Comparison of ENCODE assay signal across 24 cellular contexts in genomic region chr17:34781071-34781470, GRCh38.
"Had no signal": no experiment of that assay in that cellular context is flagged by ENCODE, and none has a peak within 500 bp of the region (broad histone marks: within the 10 kb centered on the region; RNA-seq: fewer than 3 reads in every experiment).

No MANE protein-coding gene starts in this region.

- H3K4me3 ChIP-seq: esophagus muscularis mucosa, heart right ventricle, lower lobe of right lung, prostate gland, tibial nerve had no signal

- DNase-seq: activated CD4-positive, alpha-beta T cell treated with anti-CD3 and anti-CD28 coated beads for 4 hours; activated CD4-positive, alpha-beta T cell treated with anti-CD3 and anti-CD28 coated beads, Interleukin-2, amount 50 U/mL, for 4 hours; activated naive CD4-positive, alpha-beta T cell; activated T-cell treated with anti-CD3 and anti-CD28 coated beads for 4 hours; activated T-cell treated with anti-CD3 and anti-CD28 coated beads, Interleukin-2, amount 50 U/mL, for 72 hours; effector CD4-positive, alpha-beta T cell; foreskin melanocyte; heart right ventricle; kidney glomerular epithelial cell; lower lobe of right lung; retina; small intestine; stimulated activated CD4-positive, alpha-beta T cell treated with anti-CD3 and anti-CD28 coated beads, Interleukin-1b, Interleukin-23, amount 100 ng/mL, for 48 hours; stimulated activated naive CD4-positive, alpha-beta T cell treated with Interleukin-2 at 50 U/mL for 16 hours; T-helper 1 cell had no signal

- ATAC-seq: activated naive CD4-positive, alpha-beta T cell treated with anti-CD3 and anti-CD28 coated beads, Interleukin-2, amount 50 U/mL, for 72 hours; activated T-cell treated with anti-CD3 and anti-CD28 coated beads, Interleukin-2, amount 50 U/mL, for 72 hours; heart right ventricle; left lobe of liver; lower lobe of right lung; natural killer cell treated with Interleukin-12 subunit alpha and Interleukin-12 subunit beta and Interleukin-15 and Interleukin-18, amount 100 ng/mL, for 72 hours; sciatic nerve had no signal

- H3K27me3 ChIP-seq: esophagus muscularis mucosa, tibial nerve had no signal

- H3K9me3 ChIP-seq: lower lobe of right lung, neutrophil, prostate gland had no signal

- H3K36me3 ChIP-seq: esophagus muscularis mucosa, heart right ventricle, lower lobe of right lung, neutrophil, prostate gland, tibial nerve had no signal

- H3K27ac ChIP-seq: esophagus muscularis mucosa, heart right ventricle, lower lobe of right lung, neutrophil, prostate gland, tibial nerve, VCaP had no signal

- H3K4me1 ChIP-seq: esophagus muscularis mucosa, heart right ventricle, lower lobe of right lung, prostate gland, tibial nerve had no signal
